ENCODE assay signal across 9 cellular contexts in genomic region chr4:1080961-1081688, GRCh38. TPM values are rescaled to one million over a fixed set of nuclear protein-coding genes. Genes with fewer than 3 reads are reported as not detected.
DNase-seq lines count a peak whose midpoint lies in the region; ATAC-seq, FAIRE-seq and TF ChIP-seq lines count a peak whose summit lies in the region.
"Had no signal": no experiment of that assay in that cellular context is flagged by ENCODE, and none has a peak within 500 bp of the region (broad histone marks: within the 10 kb centered on the region; RNA-seq: fewer than 3 reads in every experiment).

No MANE protein-coding gene starts in this region.

- POLR2A ChIA-PET in K562 (lab: Yijun Ruan, JAX), result no interaction called here
- POLR2A ChIA-PET in naive thymus-derived CD4-positive, alpha-beta T cell (lab: Charles Lee), result no interaction called here

- no peak for TF ChIP-seq POLR2A in K562 (conservative IDR thresholded peaks at IDR 0.05)

- peak overlapping the region; percentile 39; the same call in 1 of the 2 replicates for H3K9ac ChIP-seq in Karpas-422 (ENCODE audit: low read length)
- H3K9ac ChIP-seq in K562 (ENCODE audit: insufficient read depth in 1 of 2, low read depth in 2 of 2, low read length in 2 of 2), result no peak overlapping the region

- H2AFZ ChIP-seq in Karpas-422 (ENCODE audit: low read length) (peak overlapping the region; percentile 85; the same call in 1 of the 2 replicates), K562 (ENCODE audit: low read depth, low read length) (no peak overlapping the region)

- FAIRE-seq in K562 (lab: Jason Lieb, UNC), result no peak

- H3K4me3 ChIP-seq in Karpas-422 (ENCODE audit: low read length) (peak overlapping the region; percentile 40; the same call in 1 of the 2 replicates), K562 (no peak overlapping the region)
- no peak overlapping the region for H3K4me3 ChIP-seq in naive thymus-derived CD4-positive, alpha-beta T cell (ENCODE audit: low read length)

- H3K79me2 ChIP-seq in Karpas-422 (ENCODE audit: low read length) (no peaks in the 10 kb centered on the region), K562 (ENCODE audit: control insufficient read depth, insufficient read depth, low read length) (no peaks in the 10 kb centered on the region)

- no peaks in the 10 kb centered on the region for H3K9me2 ChIP-seq in Karpas-422 (replicated peaks; ENCODE audit: insufficient read depth, low read length)

- peaks cover 0 to 4% (median 0%) of the 10 kb centered on the region in 5 donors for H3K36me3 Mint-ChIP-seq in naive thymus-derived CD4-positive, alpha-beta T cell

- no peak for TF ChIP-seq CTCF in K562 (IDR thresholded peaks at IDR 0.05 in 2 of 3, conservative IDR thresholded peaks at IDR 0.05 in 1 of 3; ENCODE audit: insufficient read depth in 2 of 3, low read depth in 1 of 3, low read length in 3 of 3)

- H3K4me2 ChIP-seq in Karpas-422 (ENCODE audit: low read depth, low read length, poor library complexity, severe bottlenecking) (peak overlapping the region; percentile 33), K562 (ENCODE audit: insufficient read depth, low read length) (no peak overlapping the region)

- peaks cover 0 to 5% (median 0%) of the 10 kb centered on the region in 7 donors for H3K4me1 Mint-ChIP-seq in naive thymus-derived CD4-positive, alpha-beta T cell

- no peak overlapping the region for H3K4me3 Mint-ChIP-seq in naive thymus-derived CD4-positive, alpha-beta T cell

- H3K27ac Mint-ChIP-seq in naive thymus-derived CD4-positive, alpha-beta T cell, result no peak overlapping the region

- intact Hi-C loops in K562 (cut with micrococcal nuclease), result no loop called here
- intact Hi-C loops in naive thymus-derived CD4-positive, alpha-beta T cell (cut with micrococcal nuclease), result no loop called here

- H4K20me1 ChIP-seq in Karpas-422 (ENCODE audit: insufficient read depth, low read depth, low read length) (no peaks in the 10 kb centered on the region), K562 (replicated peaks; ENCODE audit: control insufficient read depth, insufficient read depth, low read length) (no peaks in the 10 kb centered on the region)

- CTCF ChIA-PET in K562 (lab: Yijun Ruan, JAX; ENCODE audit: low intra/inter-chr PET ratio), result no interaction called here
- CTCF ChIA-PET in naive thymus-derived CD4-positive, alpha-beta T cell (lab: Charles Lee), result no interaction called here

- in situ Hi-C loops in K562 (cut with MboI), result no loop called here

- H3K9me3 ChIP-seq in Karpas-422 (ENCODE audit: low read length) (no peaks in the 10 kb centered on the region; the same call in 1 of the 2 replicates), K562 (replicated peaks; ENCODE audit: control insufficient read depth, insufficient read depth, low read depth, low read length) (no peaks in the 10 kb centered on the region)
- H3K9me3 ChIP-seq in naive thymus-derived CD4-positive, alpha-beta T cell (ENCODE audit: control insufficient read depth in 2 of 3, low read length in 3 of 3), result no peaks in the 10 kb centered on the region

- H3K27ac ChIP-seq in Karpas-422 (ENCODE audit: low read length), result no peak overlapping the region
- no peak overlapping the region for H3K27ac ChIP-seq in K562 (ENCODE audit: extremely low read depth, low read depth, low read length)
- no peak overlapping the region for H3K27ac ChIP-seq in naive thymus-derived CD4-positive, alpha-beta T cell (ENCODE audit: low read depth, low read length)

- no peak for TF ChIP-seq RAD21 in K562 (CRISPR knock-in tag; conservative IDR thresholded peaks at IDR 0.05 in 1 of 2, IDR thresholded peaks at IDR 0.05 in 1 of 2)

- peaks cover 0 to 3% (median 0%) of the 10 kb centered on the region in 11 donors for H3K9me3 Mint-ChIP-seq in naive thymus-derived CD4-positive, alpha-beta T cell

- H3K36me3 ChIP-seq in Karpas-422 (ENCODE audit: insufficient read depth, low read length) (no peaks in the 10 kb centered on the region), K562 (ENCODE audit: control insufficient read depth, insufficient read depth, low read length) (no peaks in the 10 kb centered on the region)
- H3K36me3 ChIP-seq in naive thymus-derived CD4-positive, alpha-beta T cell (ENCODE audit: control insufficient read depth in 2 of 3, insufficient read depth in 3 of 3, low read length in 3 of 3), result no peaks in the 10 kb centered on the region

- no peak for ATAC-seq in K562
- peak; percentile 58 for ATAC-seq in naive thymus-derived CD4-positive, alpha-beta T cell
- ATAC-seq in GM18861 (IDR thresholded peaks at IDR 0.05; ENCODE audit: unreplicated experiment), result no peak

- H3K9me1 ChIP-seq in K562 (ENCODE audit: control insufficient read depth, insufficient read depth, low read length), result no peaks in the 10 kb centered on the region

- no TSS peak for BruUV-seq in K562 (replicated peaks; lab: Mats Ljungman, UMichigan)

- H3K4me1 ChIP-seq in Karpas-422 (ENCODE audit: low read length), result peaks cover 25% of the 10 kb centered on the region
- 0 out of 5 replicates have a peak, but pooled peaks cover 0 to 3% of the 10 kb centered on the region in 2 experiments for H3K4me1 ChIP-seq in K562 (replicated peaks in 1 of 2; ENCODE audit: control insufficient read depth in 2 of 2, insufficient read depth in 2 of 2, low read length in 2 of 2)
- no peaks in the 10 kb centered on the region for H3K4me1 ChIP-seq in naive thymus-derived CD4-positive, alpha-beta T cell (ENCODE audit: control insufficient read depth in 2 of 2, insufficient read depth in 2 of 2, low read length in 2 of 2)

- peak; percentile 2 to 25 for DNase-seq in NOMO-1 (lab: John Stamatoyannopoulos, UW; ENCODE audit: unreplicated experiment in 2 of 2)
- no peak for DNase-seq in NOMO-1 treated with dmso at 0.1 percent for 144 hours (lab: John Stamatoyannopoulos, UW; ENCODE audit: unreplicated experiment)
- peak; percentile 71 for DNase-seq in Karpas-422
- DNase-seq in K562 (ENCODE audit: extremely low read depth in 1 of 4, low spot score in 3 of 4), result peak in 1 of 4 experiments; percentile 35
- DNase-seq in naive thymus-derived CD4-positive, alpha-beta T cell, result no peak
- no peak for DNase-seq in COR-L47 (lab: John Stamatoyannopoulos, UW)
- DNase-seq in NCI-H748 treated with DMSO at 0.1 percent for 48 hours (lab: John Stamatoyannopoulos, UW), result no peak
- DNase-seq: 8988T had no signal

- H3K27me3 ChIP-seq in Karpas-422 (ENCODE audit: low read length) (0 out of 2 replicates have a peak, but pooled peaks cover 2% of the 10 kb centered on the region), K562 (ENCODE audit: control insufficient read depth in 2 of 2, insufficient read depth in 2 of 2, low read length in 2 of 2) (peaks cover 64 to 93% of the 10 kb centered on the region in 2 experiments)
- H3K27me3 ChIP-seq in naive thymus-derived CD4-positive, alpha-beta T cell (ENCODE audit: control insufficient read depth in 2 of 2, insufficient read depth in 2 of 2, low read length in 2 of 2), result no peaks in the 10 kb centered on the region

- H3K27me3 Mint-ChIP-seq in naive thymus-derived CD4-positive, alpha-beta T cell, result peaks cover 3 to 35% (median 21%) of the 10 kb centered on the region in 5 donors

- WGBS in K562 (ENCODE audit: insufficient coverage, low coverage, missing lambda C conversion rate), result 0% methylated on average over 12 of the region's 12 CpGs

- no peak for TF ChIP-seq EP300 in K562 (IDR thresholded peaks at IDR 0.05; ENCODE audit: low read length)

TF ChIP-seq in K562, 482 proteins besides CTCF, POLR2A, EP300 and RAD21 (continues in another document):
- TF ChIP-seq, protein P1, sequence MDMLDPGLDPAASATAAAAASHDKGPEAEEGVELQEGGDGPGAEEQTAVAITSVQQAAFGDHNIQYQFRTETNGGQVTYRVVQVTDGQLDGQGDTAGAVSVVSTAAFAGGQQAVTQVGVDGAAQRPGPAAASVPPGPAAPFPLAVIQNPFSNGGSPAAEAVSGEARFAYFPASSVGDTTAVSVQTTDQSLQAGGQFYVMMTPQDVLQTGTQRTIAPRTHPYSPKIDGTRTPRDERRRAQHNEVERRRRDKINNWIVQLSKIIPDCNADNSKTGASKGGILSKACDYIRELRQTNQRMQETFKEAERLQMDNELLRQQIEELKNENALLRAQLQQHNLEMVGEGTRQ (CRISPR knock-in tag; IDR thresholded peaks at IDR 0.05), result peak; percentile 35; the same call in 1 of the 2 replicates
- TF ChIP-seq SMARCB1 (IDR thresholded peaks at IDR 0.05; ENCODE audit: insufficient read length, low read depth), result no peak
- TF ChIP-seq RAD51 (IDR thresholded peaks at IDR 0.05; ENCODE audit: borderline replicate concordance, low read depth), result 0 out of 2 replicates have a peak, but pooled peaks have one; percentile 46
- no peak for TF ChIP-seq ZKSCAN3 (CRISPR knock-in tag; IDR thresholded peaks at IDR 0.05)
- TF ChIP-seq USF1 (CRISPR knock-in tag; IDR thresholded peaks at IDR 0.05), result peak; percentile 49; the same call in 1 of the 2 replicates

RNA-seq across cellular contexts. Expression of gene RNF212, which starts 32.2 kb away (rescaled TPM):
- not detected in 2 replicates for total RNA-seq in Karpas-422 (2014; rRNA removed; shearing (Covaris generic); ENCODE audit: low replicate concordance)
- total RNA-seq in K562 (2011; cell fraction: chromatin; rRNA removed; ENCODE audit: low replicate concordance), result not detected in 2 replicates
- not detected in 2 replicates for total RNA-seq in K562 (2011; cell fraction: nucleolus; rRNA removed)
- total RNA-seq in K562 (2011; cell fraction: nucleoplasm; rRNA removed), result not detected in 2 replicates
- total RNA-seq in K562 (2014; rRNA removed) (not detected in 2 replicates), K562 (2014; rRNA removed; fragmentation: Illumina TruSeq; extraction: Trizol) (not detected in 2 replicates), K562 (2015; rRNA removed; fragmentation: Illumina TruSeq; extraction: Trizol) (not detected in 2 replicates), K562 (2021) (not detected in 2 replicates)
- polyA plus RNA-seq in K562 (2011; rRNA removed) (not detected in 2 replicates), K562 (2014; fragmentation: Illumina TruSeq; extraction: Trizol) (not detected in 2 replicates), K562 (2014; fragmentation: Nextera tagmentation; extraction: Ambion mirVana) (not detected), K562 (2014; rRNA removed) (0.04 TPM in 1 of 2 replicates, not detected in the other)
- polyA plus RNA-seq in K562 (2011; cell fraction: cytosol; rRNA removed), result not detected in 2 replicates
- polyA plus RNA-seq in K562 (2011; cell fraction: nucleus; rRNA removed), result not detected in 2 replicates
- polyA plus RNA-seq in K562 (2012), result not detected in 2 replicates
- polyA minus RNA-seq in K562 (2011; rRNA and poly(A)+ RNA removed), result not detected in 2 replicates
- not detected in 2 replicates for polyA minus RNA-seq in K562 (2011; cell fraction: cytosol; rRNA and poly(A)+ RNA removed)
- polyA minus RNA-seq in K562 (2011; cell fraction: nucleus; rRNA and poly(A)+ RNA removed), result not detected in 2 replicates
- 1 to 10 TPM; 1.8 to 4.1 (median 2.4) TPM for total RNA-seq in naive thymus-derived CD4-positive, alpha-beta T cell
- 1 to 10 TPM; 5.8 to 6.7 TPM for polyA plus RNA-seq in naive thymus-derived CD4-positive, alpha-beta T cell

Comparison
In these comparisons a context has a peak if more than half of its experiments do, and no peak if none do; other contexts are left out.
1. DNase-seq: peak in NOMO-1 (2 of 2) and Karpas-422 (single experiment); none in NOMO-1 treated with dmso at 0.1 percent for 144 hours (single experiment), naive thymus-derived CD4-positive, alpha-beta T cell (0 of 9), COR-L47 (single experiment) and NCI-H748 treated with DMSO at 0.1 percent for 48 hours (single experiment).